In genomic region chr16:70553175-70553574, GRCh38 we compare ENCODE assay signal across 14 cellular contexts. TPM values are rescaled to one million over a fixed set of nuclear protein-coding genes. Genes with fewer than 3 reads are reported as not detected.
DNase-seq lines count a peak whose midpoint lies in the region; ATAC-seq, FAIRE-seq and TF ChIP-seq lines count a peak whose summit lies in the region.
"Had no signal": no experiment of that assay in that cellular context is flagged by ENCODE, and none has a peak within 500 bp of the region (broad histone marks: within the 10 kb centered on the region; RNA-seq: fewer than 3 reads in every experiment).

No MANE protein-coding gene starts in this region.

- H3K27me3 ChIP-seq in SJSA1 (replicated peaks) (no peaks in the 10 kb centered on the region), endothelial cell of umbilical vein (ENCODE audit: control insufficient read depth in 2 of 2, insufficient read depth in 2 of 2, low read length in 2 of 2) (no peaks in the 10 kb centered on the region), right cardiac atrium (ENCODE audit: control insufficient read depth, insufficient read depth) (no peaks in the 10 kb centered on the region)

- no peak overlapping the region for H3K9ac ChIP-seq in endothelial cell of umbilical vein (replicated peaks; ENCODE audit: extremely low read depth, insufficient read depth, low read length)

- H3K4me1 Mint-ChIP-seq in activated CD8-positive, alpha-beta T cell treated with anti-CD3 and anti-CD28 coated beads for 36 hours (ENCODE audit: low read depth): peaks cover 33% of the 10 kb centered on the region
- peaks cover 14% of the 10 kb centered on the region for H3K4me1 Mint-ChIP-seq in activated CD8-positive, alpha-beta T cell treated with anti-CD3 and anti-CD28 coated beads, Interleukin-2, amount 10 ng/mL, durations not matched to agents 7 days and 5 days (ENCODE audit: low read depth)
- H3K4me1 Mint-ChIP-seq: neural crest cell had no signal

- CTCF ChIA-PET in activated CD8-positive, alpha-beta T cell treated with anti-CD3 and anti-CD28 coated beads for 36 hours (lab: Charles Lee): interaction anchor here (1.3 to 1.5 kb wide), 3 partner anchors 15 to 101 kb away, joined by 3 to 4 read pairs (median 3); no protein-coding TSS in a partner anchor
- CTCF ChIA-PET in activated CD8-positive, alpha-beta T cell treated with anti-CD3 and anti-CD28 coated beads, Interleukin-2, amount 10 ng/mL, durations not matched to agents 7 days and 5 days (lab: Charles Lee): interaction anchor here (1.1 to 1.5 kb wide), 3 partner anchors 22 to 44 kb away, joined by 4 to 7 read pairs (median 5); no protein-coding TSS in a partner anchor
- CTCF ChIA-PET in endothelial cell of umbilical vein (lab: Charles Lee): interaction anchor here (0.5 to 2.6 kb wide), 8 partner anchors 14 to 280 kb away, joined by 3 to 25 read pairs (median 4); no protein-coding TSS in a partner anchor

- no peak overlapping the region for H3K4me2 ChIP-seq in endothelial cell of umbilical vein (ENCODE audit: insufficient read depth, low read length)

- H3K36me3 ChIP-seq in SJSA1: peaks cover 93% of the 10 kb centered on the region
- H3K36me3 ChIP-seq in endothelial cell of umbilical vein (ENCODE audit: control insufficient read depth in 2 of 2, extremely low read depth in 1 of 2, insufficient read depth in 2 of 2, low read length in 2 of 2): peaks cover 45 to 62% of the 10 kb centered on the region in 2 experiments

- no peaks in the 10 kb centered on the region for H3K27me3 Mint-ChIP-seq in activated CD8-positive, alpha-beta T cell treated with anti-CD3 and anti-CD28 coated beads for 36 hours
- H3K27me3 Mint-ChIP-seq in activated CD8-positive, alpha-beta T cell treated with anti-CD3 and anti-CD28 coated beads, Interleukin-2, amount 10 ng/mL, durations not matched to agents 7 days and 5 days (ENCODE audit: low read depth): no peaks in the 10 kb centered on the region

- DNase-seq in activated CD8-positive, alpha-beta T cell treated with anti-CD3 and anti-CD28 coated beads for 36 hours: peak; percentile 22
- no peak for DNase-seq in activated CD8-positive, alpha-beta T cell treated with anti-CD3 and anti-CD28 coated beads, Interleukin-2, amount 10 ng/mL, durations not matched to agents 7 days and 5 days
- DNase-seq in SJSA1 (ENCODE audit: low read depth in 1 of 2, low spot score in 2 of 2) (peak; percentile 80 to 87), endothelial cell of umbilical vein (ENCODE audit: low read depth, low spot score) (no peak), skeletal muscle cell (ENCODE audit: low read depth) (peak; percentile 23), right cardiac atrium (no peak), sciatic nerve (ENCODE audit: low spot score) (no peak), DMS 273 treated with DMSO at 0.1 percent for 48 hours (lab: John Stamatoyannopoulos, UW) (no peak)
- DNase-seq: left ventricle myocardium superior, NCI-H226, OCI-M1 had no signal

- intact Hi-C loops in activated CD8-positive, alpha-beta T cell treated with anti-CD3 and anti-CD28 coated beads for 36 hours (cut with micrococcal nuclease): no loop called here
- intact Hi-C loops in endothelial cell of umbilical vein (cut with micrococcal nuclease) (no loop called here), right cardiac atrium (cut with DNase I) (loop anchor here in 1 of 4 donors (10.0 kb wide), 1 partner anchor 82 kb away; no protein-coding TSS in a partner anchor), sciatic nerve (cut with DNase I) (no loop called here)

- H3K9me3 ChIP-seq in SJSA1 (replicated peaks): no peaks in the 10 kb centered on the region
- no peaks in the 10 kb centered on the region for H3K9me3 ChIP-seq in endothelial cell of umbilical vein (replicated peaks; ENCODE audit: control insufficient read depth, insufficient read depth, low read length)
- H3K9me3 ChIP-seq in right cardiac atrium (ENCODE audit: control insufficient read depth, low read length): no peaks in the 10 kb centered on the region

- H3K4me3 ChIP-seq in SJSA1: no peak overlapping the region
- H3K4me3 ChIP-seq in endothelial cell of umbilical vein (replicated peaks in 1 of 3; ENCODE audit: insufficient read depth in 1 of 3, low read depth in 1 of 3, low read length in 3 of 3): no peak overlapping the region
- no peak overlapping the region for H3K4me3 ChIP-seq in skeletal muscle cell (ENCODE audit: low read depth, low read length)
- no peak overlapping the region for H3K4me3 ChIP-seq in right cardiac atrium (ENCODE audit: low read length)

- dilution Hi-C loops in endothelial cell of umbilical vein (cut with MboI; ENCODE audit: extremely low pct_ligation_motif_present, low sequenced_read_pairs): no loop called here

- no peak for TF ChIP-seq CTCF in activated CD8-positive, alpha-beta T cell treated with anti-CD3 and anti-CD28 coated beads for 36 hours (IDR thresholded peaks at IDR 0.05)
- TF ChIP-seq CTCF in endothelial cell of umbilical vein (IDR thresholded peaks at IDR 0.05; ENCODE audit: extremely low read depth in 1 of 2, insufficient read depth in 1 of 2, low read depth in 1 of 2, low read length in 2 of 2): no peak

- H3K9me1 ChIP-seq in endothelial cell of umbilical vein (replicated peaks; ENCODE audit: control insufficient read depth, extremely low read depth, insufficient read depth, low read length): no peaks in the 10 kb centered on the region

- TF ChIP-seq POLR2A in endothelial cell of umbilical vein (IDR thresholded peaks at IDR 0.05; ENCODE audit: low read depth, low read length): no peak

- peaks cover 72% of the 10 kb centered on the region for H3K79me2 ChIP-seq in endothelial cell of umbilical vein (ENCODE audit: control insufficient read depth, insufficient read depth, low read length)

- 47% methylated on average over 2 of the region's 2 CpGs for WGBS in right cardiac atrium

- POLR2A ChIA-PET in activated CD8-positive, alpha-beta T cell treated with anti-CD3 and anti-CD28 coated beads for 36 hours (lab: Charles Lee): interaction anchor here (1.1 to 5.1 kb wide), 4 partner anchors 11 to 24 kb away, joined by 3 to 43 read pairs (median 3); no protein-coding TSS in a partner anchor
- POLR2A ChIA-PET in activated CD8-positive, alpha-beta T cell treated with anti-CD3 and anti-CD28 coated beads, Interleukin-2, amount 10 ng/mL, durations not matched to agents 7 days and 5 days (lab: Charles Lee): no interaction called here
- POLR2A ChIA-PET in endothelial cell of umbilical vein (lab: Charles Lee): no interaction called here

- peaks cover 82% of the 10 kb centered on the region for H3K36me3 Mint-ChIP-seq in activated CD8-positive, alpha-beta T cell treated with anti-CD3 and anti-CD28 coated beads for 36 hours (ENCODE audit: low read depth)
- H3K36me3 Mint-ChIP-seq in activated CD8-positive, alpha-beta T cell treated with anti-CD3 and anti-CD28 coated beads, Interleukin-2, amount 10 ng/mL, durations not matched to agents 7 days and 5 days (ENCODE audit: low read depth): peaks cover 81% of the 10 kb centered on the region

- no peaks in the 10 kb centered on the region for H4K20me1 ChIP-seq in endothelial cell of umbilical vein (replicated peaks; ENCODE audit: control insufficient read depth, extremely low read depth, insufficient read depth, low read length)

- H3K9me3 Mint-ChIP-seq in activated CD8-positive, alpha-beta T cell treated with anti-CD3 and anti-CD28 coated beads for 36 hours: no peaks in the 10 kb centered on the region
- no peaks in the 10 kb centered on the region for H3K9me3 Mint-ChIP-seq in activated CD8-positive, alpha-beta T cell treated with anti-CD3 and anti-CD28 coated beads, Interleukin-2, amount 10 ng/mL, durations not matched to agents 7 days and 5 days (ENCODE audit: insufficient read depth)
- H3K9me3 Mint-ChIP-seq: neural crest cell had no signal

- no TSS peak for BruUV-seq in endothelial cell of umbilical vein (replicated peaks; lab: Mats Ljungman, UMichigan)

- no peak overlapping the region for H2AFZ ChIP-seq in endothelial cell of umbilical vein (ENCODE audit: low read depth, low read length)

- peak overlapping the region; percentile 96 for H3K27ac ChIP-seq in SJSA1
- H3K27ac ChIP-seq in endothelial cell of umbilical vein (ENCODE audit: insufficient read depth, low read depth, low read length): peak overlapping the region; percentile 41
- H3K27ac ChIP-seq in right cardiac atrium (ENCODE audit: low read length): no peak overlapping the region

- ATAC-seq in activated CD8-positive, alpha-beta T cell treated with anti-CD3 and anti-CD28 coated beads for 36 hours: peak; percentile 47
- no peak for ATAC-seq in activated CD8-positive, alpha-beta T cell treated with anti-CD3 and anti-CD28 coated beads, Interleukin-2, amount 10 ng/mL, durations not matched to agents 7 days and 5 days
- no peak for ATAC-seq in right cardiac atrium
- no peak for ATAC-seq in sciatic nerve

- H3K4me1 ChIP-seq in SJSA1 (replicated peaks) (peaks cover 38% of the 10 kb centered on the region), endothelial cell of umbilical vein (ENCODE audit: control insufficient read depth, extremely low read depth, insufficient read depth, low read length) (peaks cover 18% of the 10 kb centered on the region), right cardiac atrium (ENCODE audit: control insufficient read depth, insufficient read depth, low read length) (no peaks in the 10 kb centered on the region)

- H3K4me3 Mint-ChIP-seq in activated CD8-positive, alpha-beta T cell treated with anti-CD3 and anti-CD28 coated beads for 36 hours: no peak overlapping the region
- no peak overlapping the region for H3K4me3 Mint-ChIP-seq in activated CD8-positive, alpha-beta T cell treated with anti-CD3 and anti-CD28 coated beads, Interleukin-2, amount 10 ng/mL, durations not matched to agents 7 days and 5 days
- H3K4me3 Mint-ChIP-seq: neural crest cell had no signal

- H3K27ac Mint-ChIP-seq in activated CD8-positive, alpha-beta T cell treated with anti-CD3 and anti-CD28 coated beads for 36 hours: peak overlapping the region; percentile 34
- no peak overlapping the region for H3K27ac Mint-ChIP-seq in activated CD8-positive, alpha-beta T cell treated with anti-CD3 and anti-CD28 coated beads, Interleukin-2, amount 10 ng/mL, durations not matched to agents 7 days and 5 days

- FAIRE-seq in endothelial cell of umbilical vein (lab: Jason Lieb, UNC): no peak
- FAIRE-seq: colon, urothelium cell line had no signal

RNA-seq across cellular contexts. Expression of gene SF3B3, which starts 29.6 kb away (rescaled TPM):
- total RNA-seq in activated CD8-positive, alpha-beta T cell treated with anti-CD3 and anti-CD28 coated beads for 36 hours: 100 to 1,000 TPM; 543 to 552 TPM
- 100 to 1,000 TPM; 399 to 420 TPM for total RNA-seq in activated CD8-positive, alpha-beta T cell treated with anti-CD3 and anti-CD28 coated beads, Interleukin-2, amount 10 ng/mL, durations not matched to agents 7 days and 5 days
- total RNA-seq in SJSA1 (2014; rRNA removed; shearing (Covaris generic)): 126 and 170 TPM in 2 replicates
- total RNA-seq in endothelial cell of umbilical vein: 303 and 324 TPM in 2 replicates
- 143 and 167 TPM in 2 replicates for polyA plus RNA-seq in endothelial cell of umbilical vein
- polyA plus RNA-seq in endothelial cell of umbilical vein (2011; cell fraction: cytosol; rRNA removed): 97.5 and 121 TPM in 2 replicates
- 202 and 232 TPM in 2 replicates for polyA plus RNA-seq in endothelial cell of umbilical vein (2011; cell fraction: nucleus; rRNA removed)
- 215 and 228 TPM in 2 replicates for polyA plus RNA-seq in endothelial cell of umbilical vein (2012)
- 242 and 275 TPM in 2 replicates for polyA minus RNA-seq in endothelial cell of umbilical vein
- polyA minus RNA-seq in endothelial cell of umbilical vein (2011; cell fraction: cytosol; rRNA and poly(A)+ RNA removed): 199 TPM
- 107 and 195 TPM in 2 replicates for polyA minus RNA-seq in endothelial cell of umbilical vein (2011; cell fraction: nucleus; rRNA and poly(A)+ RNA removed)
- total RNA-seq in right cardiac atrium: 100 to 1,000 TPM; 138 to 154 (median 144) TPM
- polyA plus RNA-seq in right cardiac atrium: 67.5 TPM
- 207 TPM for total RNA-seq in sciatic nerve

RNA-seq across cellular contexts. Expression of gene COG4, which starts 29.8 kb away (rescaled TPM):
- 10 to 100 TPM; 38.0 to 39.0 TPM for total RNA-seq in activated CD8-positive, alpha-beta T cell treated with anti-CD3 and anti-CD28 coated beads for 36 hours
- total RNA-seq in activated CD8-positive, alpha-beta T cell treated with anti-CD3 and anti-CD28 coated beads, Interleukin-2, amount 10 ng/mL, durations not matched to agents 7 days and 5 days: 10 to 100 TPM; 62.1 to 71.3 TPM
- 78.0 and 94.7 TPM in 2 replicates for total RNA-seq in SJSA1 (2014; rRNA removed; shearing (Covaris generic))
- total RNA-seq in endothelial cell of umbilical vein (46.5 and 61.2 TPM in 2 replicates), right cardiac atrium (10 to 100 TPM; 30.7 to 40.8 (median 37.3) TPM), sciatic nerve (51.0 TPM)
- polyA plus RNA-seq in endothelial cell of umbilical vein (53.7 and 56.2 TPM in 2 replicates), right cardiac atrium (29.2 TPM)
- polyA plus RNA-seq in endothelial cell of umbilical vein (2011; cell fraction: cytosol; rRNA removed): 37.9 and 45.2 TPM in 2 replicates
- 153 and 193 TPM in 2 replicates for polyA plus RNA-seq in endothelial cell of umbilical vein (2011; cell fraction: nucleus; rRNA removed)
- polyA plus RNA-seq in endothelial cell of umbilical vein (2012): 47.6 and 53.5 TPM in 2 replicates
- polyA minus RNA-seq in endothelial cell of umbilical vein: 46.8 and 58.7 TPM in 2 replicates
- polyA minus RNA-seq in endothelial cell of umbilical vein (2011; cell fraction: cytosol; rRNA and poly(A)+ RNA removed): 21.6 TPM
- polyA minus RNA-seq in endothelial cell of umbilical vein (2011; cell fraction: nucleus; rRNA and poly(A)+ RNA removed): 33.1 and 34.6 TPM in 2 replicates

Comparison
In these comparisons a context has a peak if more than half of its experiments do, and no peak if none do; other contexts are left out.
1. DNase-seq: peak in activated CD8-positive, alpha-beta T cell treated with anti-CD3 and anti-CD28 coated beads for 36 hours (single experiment), SJSA1 (2 of 2) and skeletal muscle cell (single experiment); none in activated CD8-positive, alpha-beta T cell treated with anti-CD3 and anti-CD28 coated beads, Interleukin-2, amount 10 ng/mL, durations not matched to agents 7 days and 5 days (single experiment), endothelial cell of umbilical vein (single experiment), right cardiac atrium (0 of 3), sciatic nerve (single experiment) and DMS 273 treated with DMSO at 0.1 percent for 48 hours (single experiment).